In genomic region chr14:69191340-69192111, GRCh38 we compare ENCODE assay signal across 1 cellular context.
TF ChIP-seq lines count a peak whose summit lies in the region.

Gene EXD2 (plus strand): TSS chr14:69191498. CDS start chr14:69209471, 17,973 bp downstream.

TF ChIP-seq in GM12878, 131 proteins besides CTCF, POLR2A, EP300 and RAD21 (continued from another document and continues in another):
- TF ChIP-seq E4F1 (IDR thresholded peaks at IDR 0.05; ENCODE audit: borderline replicate concordance, partially characterized antibody): peak; percentile 25
- TF ChIP-seq E2F8 (IDR thresholded peaks at IDR 0.05; ENCODE audit: low read depth, partially characterized antibody): peak; percentile 75
- TF ChIP-seq STAT3 (IDR thresholded peaks at IDR 0.05; ENCODE audit: low read depth, low read length): no peak
- no peak for TF ChIP-seq PAX8 (IDR thresholded peaks at IDR 0.05)
- TF ChIP-seq SPI1 (IDR thresholded peaks at IDR 0.05; ENCODE audit: borderline replicate concordance, insufficient read depth, low read depth, low read length): peak; percentile 26; the same call in 1 of the 2 replicates
- TF ChIP-seq NFXL1 (IDR thresholded peaks at IDR 0.05; ENCODE audit: borderline replicate concordance): no peak
- no peak for TF ChIP-seq ZBED1 (IDR thresholded peaks at IDR 0.05; ENCODE audit: borderline replicate concordance)
- TF ChIP-seq MLLT1 (IDR thresholded peaks at IDR 0.05): peak; percentile 65
- TF ChIP-seq LARP7 (IDR thresholded peaks at IDR 0.05): peak; percentile 81; the same call in 1 of the 2 replicates
- no peak for TF ChIP-seq SMAD1 (IDR thresholded peaks at IDR 0.05; ENCODE audit: low read depth, partially characterized antibody)
- no peak; the same call in none of the 2 replicates for TF ChIP-seq MTA2 (IDR thresholded peaks at IDR 0.05; ENCODE audit: low read depth)
- TF ChIP-seq CREB1 (IDR thresholded peaks at IDR 0.05; ENCODE audit: low read depth): peak; percentile 80
- peak; percentile 4 to 58; a peak in 2 of 4 replicates for TF ChIP-seq BHLHE40 (IDR thresholded peaks at IDR 0.05; ENCODE audit: borderline replicate concordance in 1 of 2, low read depth in 2 of 2, low read length in 1 of 2)
- no peak for TF ChIP-seq ETV6 (conservative IDR thresholded peaks at IDR 0.05 in 1 of 2, IDR thresholded peaks at IDR 0.05 in 1 of 2; ENCODE audit: borderline replicate concordance in 1 of 2, low read depth in 1 of 2)
- no peak for TF ChIP-seq FOS (IDR thresholded peaks at IDR 0.05; ENCODE audit: borderline replicate concordance, extremely low read depth, insufficient read length)
- no peak for TF ChIP-seq E2F4 (IDR thresholded peaks at IDR 0.05; ENCODE audit: low read depth, low read length)
- peak; percentile 29; the same call in 1 of the 2 replicates for TF ChIP-seq MXI1 (IDR thresholded peaks at IDR 0.05; ENCODE audit: low read depth, low read length)
- no peak for TF ChIP-seq SREBF1 (IDR thresholded peaks at IDR 0.05; ENCODE audit: low read length)
- peak; percentile 98 for TF ChIP-seq RUNX3 (IDR thresholded peaks at IDR 0.05; ENCODE audit: low read length)
- TF ChIP-seq CEBPB (IDR thresholded peaks at IDR 0.05; ENCODE audit: borderline replicate concordance in 1 of 2, low read depth in 2 of 2, low read length in 2 of 2): no peak
- peak; percentile 50 for TF ChIP-seq SP1 (IDR thresholded peaks at IDR 0.05; ENCODE audit: low read depth, low read length)
- TF ChIP-seq EED (IDR thresholded peaks at IDR 0.05; ENCODE audit: low read depth): peak; percentile 51
- peak; percentile 75 for TF ChIP-seq SIX5 (IDR thresholded peaks at IDR 0.05; ENCODE audit: low read depth, low read length, severe bottlenecking)
- TF ChIP-seq NFIC (IDR thresholded peaks at IDR 0.05; ENCODE audit: low read depth, low read length): no peak
- TF ChIP-seq ELK1 (IDR thresholded peaks at IDR 0.05; ENCODE audit: low read depth, low read length): no peak
- TF ChIP-seq NR2F1 (conservative IDR thresholded peaks at IDR 0.05): peak; percentile 88
- peak; percentile 54; the same call in 1 of the 2 replicates for TF ChIP-seq TAF1 (IDR thresholded peaks at IDR 0.05; ENCODE audit: borderline replicate concordance, low read depth, low read length)
- peak; percentile 99 for TF ChIP-seq YY1 (IDR thresholded peaks at IDR 0.05; ENCODE audit: low read depth, low read length)
- TF ChIP-seq ESRRA (IDR thresholded peaks at IDR 0.05; ENCODE audit: low read length): no peak
- TF ChIP-seq RELA (IDR thresholded peaks at IDR 0.05; ENCODE audit: borderline replicate concordance, partially characterized antibody): peak; percentile 47
- peak; percentile 21; the same call in 1 of the 2 replicates for TF ChIP-seq CHD2 (IDR thresholded peaks at IDR 0.05; ENCODE audit: borderline replicate concordance, low read depth, low read length)
- TF ChIP-seq ZBTB40 (IDR thresholded peaks at IDR 0.05; ENCODE audit: borderline replicate concordance): peak; percentile 98
- TF ChIP-seq TCF3 (IDR thresholded peaks at IDR 0.05; ENCODE audit: borderline replicate concordance, insufficient read depth, low read depth, low read length): peak; percentile 87
- TF ChIP-seq CBX3 (IDR thresholded peaks at IDR 0.05; ENCODE audit: borderline replicate concordance, low read depth): no peak
- no peak for TF ChIP-seq BCL11A (IDR thresholded peaks at IDR 0.05; ENCODE audit: low read depth, low read length)
- peak; percentile 43 for TF ChIP-seq PBX3 (IDR thresholded peaks at IDR 0.05; ENCODE audit: insufficient replicate concordance, low read depth, low read length)
- TF ChIP-seq ZBTB11 (CRISPR knock-in tag; IDR thresholded peaks at IDR 0.05): peak; percentile 90
- no peak for TF ChIP-seq JUND (IDR thresholded peaks at IDR 0.05; ENCODE audit: low read depth, low read length)
- TF ChIP-seq SIN3A (IDR thresholded peaks at IDR 0.05; ENCODE audit: low read depth, low read length): 0 out of 2 replicates have a peak, but pooled peaks have one; percentile 22
- TF ChIP-seq POU2F2 (IDR thresholded peaks at IDR 0.05; ENCODE audit: borderline replicate concordance, low read depth, low read length): peak; percentile 64; the same call in 1 of the 3 replicates
- TF ChIP-seq HDGF (IDR thresholded peaks at IDR 0.05): no peak; the same call in 1 of the 2 replicates
- TF ChIP-seq TARDBP (IDR thresholded peaks at IDR 0.05; ENCODE audit: borderline replicate concordance): no peak
- no peak for TF ChIP-seq EZH2 (IDR thresholded peaks at IDR 0.05; ENCODE audit: borderline replicate concordance, control insufficient read depth, low read depth, low read length)
- TF ChIP-seq KDM1A (IDR thresholded peaks at IDR 0.05; ENCODE audit: borderline replicate concordance): no peak
- no peak for TF ChIP-seq SREBF2 (IDR thresholded peaks at IDR 0.05; ENCODE audit: low read length)
- 0 out of 2 replicates have a peak, but pooled peaks have one; percentile 65 for TF ChIP-seq NBN (IDR thresholded peaks at IDR 0.05)
- no peak for TF ChIP-seq RBBP5 (conservative IDR thresholded peaks at IDR 0.05)
